In the genomic region with DNA sequence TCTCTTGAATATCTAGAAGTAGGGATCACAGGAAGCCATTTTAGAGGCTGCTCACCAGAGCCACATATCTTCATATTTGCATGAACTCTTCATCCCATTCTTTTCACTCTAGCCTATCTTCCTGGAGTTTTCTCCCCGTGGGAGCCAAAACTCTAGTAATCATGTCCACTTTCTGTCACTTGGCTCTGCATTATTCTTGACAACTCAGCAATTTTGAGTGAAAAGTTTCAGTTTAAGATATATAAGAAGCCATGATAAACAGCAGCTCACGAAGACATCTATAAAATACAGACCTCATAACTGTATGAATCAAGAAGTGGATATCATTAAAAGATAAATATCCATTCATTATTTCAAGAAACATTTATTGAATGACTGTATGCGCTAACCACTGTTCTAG, we compare ENCODE assay signal across 31 cellular contexts.
"Had no signal": no experiment of that assay in that cellular context is flagged by ENCODE, and none has a peak within 500 bp of the region (broad histone marks: within the 10 kb centered on the region; RNA-seq: fewer than 3 reads in every experiment).

No MANE protein-coding gene starts in this region.

- H3K27ac ChIP-seq: neural progenitor cell, ovary, parathyroid adenoma, psoas muscle, skin epidermis, spleen, suprapubic skin, testis, tibial artery, transverse colon, upper lobe of right lung, uterus had no signal

- H3K9me3 ChIP-seq: ovary, psoas muscle, spleen, suprapubic skin, testis, tibial artery, transverse colon, upper lobe of right lung, uterus had no signal

- H3K27ac Mint-ChIP-seq: natural killer cell; nephron; neural progenitor cell; progenitor cell of endocrine pancreas; stimulated activated memory B cell treated with anti-CD40 and anti-IgM and Interleukin-4, amounts not matched to agents 10 μg/mL and 1 μg/mL and 100 μg/mL, for 72 hours; stimulated activated naive CD8-positive, alpha-beta T cell treated with anti-CD3 and anti-CD28 coated beads, Interleukin-15, amount 100 ng/mL, for 72 hours; type B pancreatic cell had no signal

- H3K4me1 ChIP-seq: neural progenitor cell, parathyroid adenoma, psoas muscle, spleen, suprapubic skin, testis, tibial artery, transverse colon, upper lobe of right lung, uterus had no signal

- H3K9ac ChIP-seq: neural progenitor cell, parathyroid adenoma had no signal

- ATAC-seq: natural killer cell; psoas muscle; right cardiac atrium; sciatic nerve; stimulated activated memory B cell treated with anti-CD40 and anti-IgM and Interleukin-4, amounts not matched to agents 10 μg/mL and 1 μg/mL and 100 μg/mL, for 72 hours; stimulated activated naive CD8-positive, alpha-beta T cell treated with anti-CD3 and anti-CD28 coated beads, Interleukin-15, amount 100 ng/mL, for 72 hours; stimulated activated naive CD8-positive, alpha-beta T cell treated with anti-CD3 and anti-CD28 coated beads, Interleukin-15, Interleukin-2, amounts not matched to agents 100 U/mL and 50 U/mL, for 24 hours; upper lobe of right lung had no signal

- H3K36me3 Mint-ChIP-seq: natural killer cell; neural progenitor cell; stimulated activated memory B cell treated with anti-CD40 and anti-IgM and Interleukin-4, amounts not matched to agents 10 μg/mL and 1 μg/mL and 100 μg/mL, for 72 hours; type B pancreatic cell had no signal

- H3K79me2 ChIP-seq: parathyroid adenoma had no signal

- H3K4me3 ChIP-seq: neural progenitor cell, ovary, psoas muscle, skin epidermis, smooth muscle cell, spleen, suprapubic skin, testis, tibial artery, transverse colon, upper lobe of right lung, uterus had no signal

- H3K4me1 Mint-ChIP-seq: natural killer cell; nephron; neural progenitor cell; stimulated activated memory B cell treated with anti-CD40 and anti-IgM and Interleukin-4, amounts not matched to agents 10 μg/mL and 1 μg/mL and 100 μg/mL, for 72 hours; stimulated activated naive CD8-positive, alpha-beta T cell treated with anti-CD3 and anti-CD28 coated beads, Interleukin-15, amount 100 ng/mL, for 72 hours had no signal

- H3K27me3 ChIP-seq: neural progenitor cell, ovary, suprapubic skin, testis, tibial artery, transverse colon, upper lobe of right lung, uterus had no signal

- H3K27me3 Mint-ChIP-seq: progenitor cell of endocrine pancreas; stimulated activated memory B cell treated with anti-CD40 and anti-IgM and Interleukin-4, amounts not matched to agents 10 μg/mL and 1 μg/mL and 100 μg/mL, for 72 hours; stimulated activated naive CD8-positive, alpha-beta T cell treated with anti-CD3 and anti-CD28 coated beads, Interleukin-15, amount 100 ng/mL, for 72 hours; type B pancreatic cell had no signal

- H3K4me3 Mint-ChIP-seq: natural killer cell; nephron; neural progenitor cell; stimulated activated memory B cell treated with anti-CD40 and anti-IgM and Interleukin-4, amounts not matched to agents 10 μg/mL and 1 μg/mL and 100 μg/mL, for 72 hours; stimulated activated naive CD8-positive, alpha-beta T cell treated with anti-CD3 and anti-CD28 coated beads, Interleukin-15, amount 100 ng/mL, for 72 hours; type B pancreatic cell had no signal

- DNase-seq: natural killer cell; occipital lobe; ovary; posterior cingulate gyrus; psoas muscle; right cardiac atrium; spleen; stimulated activated CD4-positive, alpha-beta T cell treated with anti-CD3 and anti-CD28 coated beads, Interleukin-12 subunit alpha, Interleukin-12 subunit beta, amount 100 ng/mL, for 4 hours; stimulated activated CD4-positive, alpha-beta T cell treated with anti-CD3 and anti-CD28 coated beads, Interleukin-1b, Interleukin-23, amount 100 ng/mL, for 48 hours; stimulated activated CD4-positive, alpha-beta T cell treated with anti-CD3 and anti-CD28 coated beads, Interleukin-4, amount 100 ng/mL, for 1 hour; stimulated activated CD4-positive, alpha-beta T cell treated with anti-CD3 and anti-CD28 coated beads, Interleukin-4, amount 100 ng/mL, for 4 hours; stimulated activated CD8-positive, alpha-beta memory T cell treated with anti-CD3 and anti-CD28 coated beads, Interleukin-4, amount 100 ng/mL, for 48 hours; stimulated activated naive CD4-positive, alpha-beta T cell; stimulated activated naive CD8-positive, alpha-beta T cell treated with anti-CD3 and anti-CD28 coated beads, Interleukin-15, amount 100 ng/mL, for 72 hours; stimulated activated naive CD8-positive, alpha-beta T cell treated with anti-CD3 and anti-CD28 coated beads, Interleukin-15, Interleukin-2, amounts not matched to agents 100 U/mL and 50 U/mL, for 24 hours; substantia nigra; testis; tibial artery; transverse colon; upper lobe of right lung; uterus had no signal

- H3K36me3 ChIP-seq: neural progenitor cell, ovary, spleen, suprapubic skin, tibial artery, transverse colon, upper lobe of right lung, uterus had no signal

- H3K4me2 ChIP-seq: neural progenitor cell, smooth muscle cell had no signal

- H2AFZ ChIP-seq: neural progenitor cell, parathyroid adenoma had no signal

- H3K9me3 Mint-ChIP-seq: nephron, neural progenitor cell had no signal
